1 cellular context compared by ENCODE assay signal in genomic region chr15:101432982-101433381, GRCh38.
TF ChIP-seq lines count a peak whose summit lies in the region.

No MANE protein-coding gene starts in this region.

TF ChIP-seq in H1, 55 proteins besides CTCF, POLR2A, EP300 and RAD21:
- no peak for TF ChIP-seq JUND (IDR thresholded peaks at IDR 0.05; ENCODE audit: low read length)
TF ChIP-seq in H1: peak in this region for 0.
